In the genomic region with DNA sequence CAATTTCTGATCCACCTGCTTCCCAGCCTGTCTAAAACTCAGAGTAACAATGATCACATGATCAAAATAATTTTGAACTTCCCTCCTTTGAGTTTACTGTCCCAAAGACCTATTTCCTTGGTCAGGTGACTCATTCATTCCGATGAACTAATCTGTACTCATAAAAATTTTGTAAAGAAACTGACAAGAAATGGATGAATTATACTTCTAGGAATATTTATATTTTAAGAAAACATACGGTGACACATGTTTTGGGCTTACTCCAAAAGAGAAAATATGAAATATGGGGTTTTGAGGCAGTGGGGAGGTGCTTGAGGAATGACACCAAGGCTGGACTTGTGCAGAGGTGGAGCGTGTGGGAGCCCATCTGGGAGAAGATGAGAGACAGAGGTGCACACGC, we compare ENCODE assay signal across 16 cellular contexts.
"Had no signal": no experiment of that assay in that cellular context is flagged by ENCODE, and none has a peak within 500 bp of the region (broad histone marks: within the 10 kb centered on the region; RNA-seq: fewer than 3 reads in every experiment).

No MANE protein-coding gene starts in this region.

- H3K4me3 ChIP-seq: mucosa of descending colon, right lobe of liver, thyroid gland, upper lobe of left lung, vagina had no signal

- DNase-seq: activated CD4-positive, alpha-beta T cell treated with anti-CD3 and anti-CD28 coated beads for 48 hours; activated CD4-positive, alpha-beta T cell treated with anti-CD3 and anti-CD28 coated beads, Interleukin-2, amount 50 U/mL, for 48 hours; activated CD4-positive, CD25-positive, alpha-beta regulatory T cell; activated CD8-positive, alpha-beta memory T cell treated with anti-CD3 and anti-CD28 coated beads for 24 hours; activated T-cell treated with anti-CD3 and anti-CD28 coated beads, Interleukin-2, amount 50 U/mL, for 1 hour; anterior cingulate cortex; endodermal cell; left cardiac atrium; left ventricle myocardium superior; mucosa of descending colon; right lobe of liver; stimulated activated CD4-positive, alpha-beta T cell treated with anti-CD3 and anti-CD28 coated beads, Interleukin-2, amount 100 ng/mL, for 48 hours; T-helper 1 cell; thyroid gland; upper lobe of left lung had no signal
